In genomic region chr7:159099217-159099655, GRCh38 we compare ENCODE assay signal across 25 cellular contexts. TPM values are rescaled to one million over a fixed set of nuclear protein-coding genes. Genes with fewer than 3 reads are reported as not detected.
DNase-seq lines count a peak whose midpoint lies in the region; ATAC-seq and TF ChIP-seq lines count a peak whose summit lies in the region.
"Had no signal": no experiment of that assay in that cellular context is flagged by ENCODE, and none has a peak within 500 bp of the region (broad histone marks: within the 10 kb centered on the region; RNA-seq: fewer than 3 reads in every experiment).

No MANE protein-coding gene starts in this region.

- H3K4me3 Mint-ChIP-seq in MCF 10A (ENCODE audit: unreplicated experiment): no peak overlapping the region
- H3K4me3 Mint-ChIP-seq: activated CD4-positive, alpha-beta T cell treated with anti-CD3 and anti-CD28 coated beads, Interleukin-2, amount 10 ng/mL, durations not matched to agents 7 days and 5 days; activated naive CD4-positive, alpha-beta T cell treated with anti-CD3 and anti-CD28 coated beads, Interleukin-2, amount 10 ng/mL, durations not matched to agents 7 days and 5 days; GM23338 had no signal

- H3K36me3 Mint-ChIP-seq in MCF 10A (ENCODE audit: insufficient read depth, unreplicated experiment): no peaks in the 10 kb centered on the region

- H3K4me3 ChIP-seq in breast epithelium (no peak overlapping the region), rectal smooth muscle tissue (ENCODE audit: low read length) (no peak overlapping the region)
- H3K4me3 ChIP-seq: GM23338, K562, PC-9, smooth muscle cell, suprapubic skin had no signal

- POLR2A ChIA-PET in MCF 10A (lab: Yijun Ruan, JAX): no interaction called here

- BruUV-seq in MCF 10A (replicated peaks; lab: Mats Ljungman, UMichigan): no TSS peak

- CTCF ChIA-PET in MCF 10A (lab: Yijun Ruan, JAX): no interaction called here

- DNase-seq in breast epithelium (ENCODE audit: low spot score in 2 of 2) (no peak), MCF 10A (ENCODE audit: unreplicated experiment) (no peak), medulla oblongata (ENCODE audit: extremely low spot score) (no peak)
- DNase-seq: activated CD4-positive, alpha-beta T cell treated with anti-CD3 and anti-CD28 coated beads, Interleukin-2, amount 10 ng/mL, durations not matched to agents 7 days and 5 days; activated naive CD4-positive, alpha-beta T cell treated with anti-CD3 and anti-CD28 coated beads, Interleukin-2, amount 10 ng/mL, durations not matched to agents 7 days and 5 days; activated T-cell treated with anti-CD3 and anti-CD28 coated beads for 4 hours; DMS 273 treated with DMSO at 0.1 percent for 48 hours; MV-4-11; NCI-H69; PC-9; stimulated activated CD4-positive, alpha-beta T cell treated with anti-CD3 and anti-CD28 coated beads, Interleukin-4, amount 100 ng/mL, for 4 hours had no signal

- ATAC-seq in GM18909 (IDR thresholded peaks at IDR 0.05; ENCODE audit: poor library complexity, unreplicated experiment) (no peak), HG03378 (IDR thresholded peaks at IDR 0.05; ENCODE audit: unreplicated experiment) (no peak), HG02885 (IDR thresholded peaks at IDR 0.05; ENCODE audit: poor library complexity, unreplicated experiment) (no peak)
- ATAC-seq: GM23338 had no signal

- H3K9me3 ChIP-seq in breast epithelium: no peaks in the 10 kb centered on the region
- H3K9me3 ChIP-seq: SK-N-SH, suprapubic skin had no signal

- H3K9ac ChIP-seq in rectal smooth muscle tissue (ENCODE audit: low read length): no peak overlapping the region
- H3K9ac ChIP-seq: SK-N-SH had no signal

- no peaks in the 10 kb centered on the region for H3K4me1 Mint-ChIP-seq in MCF 10A (ENCODE audit: insufficient read depth, unreplicated experiment)
- H3K4me1 Mint-ChIP-seq: GM23338 had no signal

- no peak for TF ChIP-seq CTCF in breast epithelium (IDR thresholded peaks at IDR 0.05)
- no peak for TF ChIP-seq CTCF in MCF 10A (IDR thresholded peaks at IDR 0.05; ENCODE audit: unreplicated experiment)

- peaks cover 13% of the 10 kb centered on the region for H3K27me3 Mint-ChIP-seq in MCF 10A (ENCODE audit: insufficient read depth, unreplicated experiment)
- H3K27me3 Mint-ChIP-seq: activated CD4-positive, alpha-beta T cell treated with anti-CD3 and anti-CD28 coated beads, Interleukin-2, amount 10 ng/mL, durations not matched to agents 7 days and 5 days; activated naive CD4-positive, alpha-beta T cell treated with anti-CD3 and anti-CD28 coated beads, Interleukin-2, amount 10 ng/mL, durations not matched to agents 7 days and 5 days had no signal

- H3K27me3 ChIP-seq in breast epithelium (no peaks in the 10 kb centered on the region), layer of hippocampus (ENCODE audit: control insufficient read depth, insufficient read depth, low read length) (no peaks in the 10 kb centered on the region), rectal smooth muscle tissue (ENCODE audit: control insufficient read depth, insufficient read depth, low read length) (no peaks in the 10 kb centered on the region)

- H3K27ac Mint-ChIP-seq in MCF 10A (ENCODE audit: low read depth, unreplicated experiment): no peak overlapping the region
- H3K27ac Mint-ChIP-seq: activated CD4-positive, alpha-beta T cell treated with anti-CD3 and anti-CD28 coated beads, Interleukin-2, amount 10 ng/mL, durations not matched to agents 7 days and 5 days; activated naive CD4-positive, alpha-beta T cell treated with anti-CD3 and anti-CD28 coated beads, Interleukin-2, amount 10 ng/mL, durations not matched to agents 7 days and 5 days; GM23338 had no signal

- H3K4me1 ChIP-seq in breast epithelium: peaks cover 0 to 5% of the 10 kb centered on the region in 2 donors
- peaks cover 20% of the 10 kb centered on the region for H3K4me1 ChIP-seq in rectal smooth muscle tissue (ENCODE audit: control insufficient read depth, insufficient read depth, low read length)
- H3K4me1 ChIP-seq: suprapubic skin had no signal

- intact Hi-C loops in breast epithelium (cut with DNase I; ENCODE audit: low total_unique reads) (no loop called here), MCF 10A (cut with micrococcal nuclease) (no loop called here)

- H3K9me3 Mint-ChIP-seq in MCF 10A (ENCODE audit: unreplicated experiment): no peaks in the 10 kb centered on the region

- no peaks in the 10 kb centered on the region for H3K36me3 ChIP-seq in breast epithelium
- no peaks in the 10 kb centered on the region for H3K36me3 ChIP-seq in rectal smooth muscle tissue (ENCODE audit: control insufficient read depth, insufficient read depth, low read length)
- H3K36me3 ChIP-seq: suprapubic skin had no signal

- peak overlapping the region; percentile 46 to 86 for H3K27ac ChIP-seq in breast epithelium
- peak overlapping the region; percentile 31 for H3K27ac ChIP-seq in layer of hippocampus (ENCODE audit: low read depth, low read length)
- H3K27ac ChIP-seq in rectal smooth muscle tissue (ENCODE audit: low read depth, low read length): peak overlapping the region; percentile 77
- H3K27ac ChIP-seq: C4-2B, epithelial cell of prostate, PC-9, suprapubic skin had no signal

- no peak for TF ChIP-seq POLR2A in breast epithelium (IDR thresholded peaks at IDR 0.05)

RNA-seq across cellular contexts. Expression of gene VIPR2, which starts 45.4 kb away (rescaled TPM):
- 10 to 100 TPM in 1 of 3 donors, 1 to 10 TPM in 1, under 1 TPM in 1; 0.48 to 14.0 (median 4.6) TPM for total RNA-seq in breast epithelium
- not detected in 2 replicates for total RNA-seq in MCF 10A (2022)
- total RNA-seq: A172; activated CD4-positive, alpha-beta T cell treated with anti-CD3 and anti-CD28 coated beads, Interleukin-2, amount 10 ng/mL, durations not matched to agents 7 days and 5 days; glomerular endothelial cell; PC-9; smooth muscle cell had no signal
